ENCODE assay signal across 20 cellular contexts in the genomic region with DNA sequence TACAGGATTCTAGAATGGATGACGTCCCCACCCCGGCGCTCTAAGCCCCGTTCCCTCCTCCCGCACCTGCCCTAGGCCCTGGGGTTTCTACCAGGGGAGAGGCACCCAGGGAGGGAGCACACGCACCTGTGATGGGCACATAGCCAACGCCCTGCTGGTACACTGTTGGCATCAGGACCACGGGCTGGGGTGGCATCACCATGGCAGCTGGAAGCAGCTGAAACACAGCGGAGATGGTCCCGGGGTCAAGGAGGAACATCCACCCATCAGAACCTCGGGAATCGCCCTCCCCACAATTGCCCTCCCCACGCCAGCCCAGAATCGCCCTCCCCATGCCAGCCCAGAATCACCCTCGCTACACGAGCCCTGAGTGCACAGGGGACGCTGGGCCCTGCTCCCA. TPM values are rescaled to one million over a fixed set of nuclear protein-coding genes. Genes with fewer than 3 reads are reported as not detected.
DNase-seq lines count a peak whose midpoint lies in the region; ATAC-seq and TF ChIP-seq lines count a peak whose summit lies in the region.
"Had no signal": no experiment of that assay in that cellular context is flagged by ENCODE, and none has a peak within 500 bp of the region (broad histone marks: within the 10 kb centered on the region; RNA-seq: fewer than 3 reads in every experiment).

No MANE protein-coding gene starts in this region.

- H3K9me3 ChIP-seq in heart right ventricle = no peaks in the 10 kb centered on the region

- H3K4me3 Mint-ChIP-seq in stimulated activated naive CD8-positive, alpha-beta T cell treated with anti-CD3 and anti-CD28 coated beads, Interleukin-15, amount 100 ng/mL, for 72 hours = no peak overlapping the region
- H3K4me3 Mint-ChIP-seq: CD14-positive monocyte; CD4-positive, alpha-beta memory T cell; HFFc6 had no signal

- 95% methylated on average over 17 of the region's 17 CpGs for WGBS in heart right ventricle, 2 donors

- DNase-seq in Right ventricle myocardium inferior (ENCODE audit: missing footprints) = peak; percentile 33
- no peak for DNase-seq in heart right ventricle
- no peak for DNase-seq in stimulated activated naive CD8-positive, alpha-beta T cell treated with anti-CD3 and anti-CD28 coated beads, Interleukin-15, amount 100 ng/mL, for 72 hours
- DNase-seq in stimulated activated naive CD8-positive, alpha-beta T cell treated with anti-CD3 and anti-CD28 coated beads, Interleukin-15, Interleukin-2, amounts not matched to agents 100 U/mL and 50 U/mL, for 24 hours = no peak
- DNase-seq in posterior vena cava (ENCODE audit: low spot score) = peak; percentile 69
- DNase-seq in ureter (ENCODE audit: low spot score) = no peak
- no peak for DNase-seq in mucosa of gallbladder (ENCODE audit: low spot score)
- DNase-seq in NOMO-1 treated with DMSO at 0.1 percent for 48 hours (lab: John Stamatoyannopoulos, UW; ENCODE audit: unreplicated experiment) = no peak
- DNase-seq: 8988T; Calu3; CD4-positive, alpha-beta memory T cell; DND-41; EL; GOT3; H7; HFFc6 had no signal

- H3K4me1 ChIP-seq in heart right ventricle = peaks cover 0 to 18% (median 7%) of the 10 kb centered on the region in 9 donors
- H3K4me1 ChIP-seq: BLaER1 had no signal

- TF ChIP-seq CTCF in heart right ventricle (IDR thresholded peaks at IDR 0.05) = no peak

- H3K9me3 Mint-ChIP-seq in stimulated activated naive CD8-positive, alpha-beta T cell treated with anti-CD3 and anti-CD28 coated beads, Interleukin-15, amount 100 ng/mL, for 72 hours = no peaks in the 10 kb centered on the region
- H3K9me3 Mint-ChIP-seq: CD4-positive, alpha-beta memory T cell; HFFc6 had no signal

- ATAC-seq in Right ventricle myocardium inferior (no peak), heart right ventricle (no peak)
- ATAC-seq in stimulated activated naive CD8-positive, alpha-beta T cell treated with anti-CD3 and anti-CD28 coated beads, Interleukin-15, amount 100 ng/mL, for 72 hours = peak; percentile 33
- no peak for ATAC-seq in stimulated activated naive CD8-positive, alpha-beta T cell treated with anti-CD3 and anti-CD28 coated beads, Interleukin-15, Interleukin-2, amounts not matched to agents 100 U/mL and 50 U/mL, for 24 hours
- ATAC-seq: GM12878, HCT116 had no signal

- no peak overlapping the region for H3K4me3 ChIP-seq in heart right ventricle
- H3K4me3 ChIP-seq: BLaER1, GM12878 had no signal

- H3K4me1 Mint-ChIP-seq in stimulated activated naive CD8-positive, alpha-beta T cell treated with anti-CD3 and anti-CD28 coated beads, Interleukin-15, amount 100 ng/mL, for 72 hours = no peaks in the 10 kb centered on the region
- H3K4me1 Mint-ChIP-seq: CD14-positive monocyte; CD4-positive, alpha-beta memory T cell had no signal

- intact Hi-C loops in Right ventricle myocardium inferior (cut with DNase I) = no loop called here
- intact Hi-C loops in heart right ventricle (cut with DNase I) = no loop called here
- intact Hi-C loops in posterior vena cava (cut with DNase I) = no loop called here

- H3K36me3 ChIP-seq in heart right ventricle = peaks cover 0 to 93% (median 23%) of the 10 kb centered on the region in 9 donors

- H3K27me3 Mint-ChIP-seq in stimulated activated naive CD8-positive, alpha-beta T cell treated with anti-CD3 and anti-CD28 coated beads, Interleukin-15, amount 100 ng/mL, for 72 hours = no peaks in the 10 kb centered on the region
- H3K27me3 Mint-ChIP-seq: CD4-positive, alpha-beta memory T cell had no signal

- H3K27me3 ChIP-seq in heart right ventricle = no peaks in the 10 kb centered on the region
- H3K27me3 ChIP-seq: BLaER1 had no signal

- no peak overlapping the region for H3K27ac ChIP-seq in heart right ventricle
- H3K27ac ChIP-seq: BLaER1 had no signal

- no peak overlapping the region for H3K27ac Mint-ChIP-seq in stimulated activated naive CD8-positive, alpha-beta T cell treated with anti-CD3 and anti-CD28 coated beads, Interleukin-15, amount 100 ng/mL, for 72 hours
- H3K27ac Mint-ChIP-seq: HFFc6 had no signal

RNA-seq across cellular contexts. Expression of a gene that starts 23.6 kb away (rescaled TPM):
- total RNA-seq in Right ventricle myocardium inferior = 46.8 TPM
- total RNA-seq in heart right ventricle = 10 to 100 TPM; 34.3 to 53.6 (median 45.2) TPM
- polyA plus RNA-seq in heart right ventricle = 10 to 100 TPM; 19.0 to 32.5 TPM
- total RNA-seq in posterior vena cava = 10 to 100 TPM; 44.1 to 46.4 TPM
- 122 TPM for total RNA-seq in ureter
- total RNA-seq in mucosa of gallbladder = 139 TPM

Comparison
In these comparisons a context has a peak if more than half of its experiments do, and no peak if none do; other contexts are left out.
1. DNase-seq: peak in Right ventricle myocardium inferior (single experiment) and posterior vena cava (single experiment); none in heart right ventricle (0 of 2), stimulated activated naive CD8-positive, alpha-beta T cell treated with anti-CD3 and anti-CD28 coated beads, Interleukin-15, amount 100 ng/mL, for 72 hours (0 of 2), stimulated activated naive CD8-positive, alpha-beta T cell treated with anti-CD3 and anti-CD28 coated beads, Interleukin-15, Interleukin-2, amounts not matched to agents 100 U/mL and 50 U/mL, for 24 hours (single experiment), ureter (single experiment), mucosa of gallbladder (single experiment) and NOMO-1 treated with DMSO at 0.1 percent for 48 hours (single experiment).